ENCODE assay signal across 18 cellular contexts in genomic region chr6:33185190-33185589, GRCh38. TPM values are rescaled to one million over a fixed set of nuclear protein-coding genes. Genes with fewer than 3 reads are reported as not detected.
DNase-seq lines count a peak whose midpoint lies in the region; ATAC-seq and TF ChIP-seq lines count a peak whose summit lies in the region.
"Had no signal": no experiment of that assay in that cellular context is flagged by ENCODE, and none has a peak within 500 bp of the region (broad histone marks: within the 10 kb centered on the region; RNA-seq: fewer than 3 reads in every experiment).

No MANE protein-coding gene starts in this region.

- no peak overlapping the region for H3K27ac ChIP-seq in left ventricle myocardium inferior (replicated peaks)
- H3K27ac ChIP-seq: A549, GM23248 had no signal

- H3K4me1 Mint-ChIP-seq in activated T-helper 17 cell treated with anti-CD3 and anti-CD28 coated beads, Interleukin-2, amount 50 U/mL, for 72 hours: peaks cover 33% of the 10 kb centered on the region
- peaks cover 32% of the 10 kb centered on the region for H3K4me1 Mint-ChIP-seq in stimulated activated effector memory CD8-positive, alpha-beta T cell treated with anti-CD3 and anti-CD28 coated beads, Interleukin-12 subunit alpha, Interleukin-12 subunit beta, amount 100 ng/mL, for 72 hours

- no peaks in the 10 kb centered on the region for H3K36me3 ChIP-seq in left ventricle myocardium inferior
- H3K36me3 ChIP-seq: MG63 had no signal

- peaks cover 19% of the 10 kb centered on the region for H3K27me3 Mint-ChIP-seq in activated T-helper 17 cell treated with anti-CD3 and anti-CD28 coated beads, Interleukin-2, amount 50 U/mL, for 72 hours

- H3K4me3 Mint-ChIP-seq in activated T-helper 17 cell treated with anti-CD3 and anti-CD28 coated beads, Interleukin-2, amount 50 U/mL, for 72 hours: no peak overlapping the region
- no peak overlapping the region for H3K4me3 Mint-ChIP-seq in stimulated activated effector memory CD8-positive, alpha-beta T cell treated with anti-CD3 and anti-CD28 coated beads, Interleukin-12 subunit alpha, Interleukin-12 subunit beta, amount 100 ng/mL, for 72 hours
- H3K4me3 Mint-ChIP-seq: B cell, CD14-positive monocyte had no signal

- peaks cover 9% of the 10 kb centered on the region for H3K4me1 ChIP-seq in left ventricle myocardium inferior
- H3K4me1 ChIP-seq: A549 had no signal

- no peak for TF ChIP-seq CTCF in left ventricle myocardium inferior (IDR thresholded peaks at IDR 0.05; ENCODE audit: borderline replicate concordance)

- no peaks in the 10 kb centered on the region for H3K27me3 ChIP-seq in left ventricle myocardium inferior (ENCODE audit: low read depth)
- H3K27me3 ChIP-seq: MG63 had no signal

- no peak overlapping the region for H3K4me3 ChIP-seq in left ventricle myocardium inferior
- H3K4me3 ChIP-seq: A549, GM23248, K562, MG63 had no signal

- intact Hi-C loops in Right ventricle myocardium inferior (cut with DNase I): no loop called here
- intact Hi-C loops in left ventricle myocardium inferior (cut with micrococcal nuclease): no loop called here

- DNase-seq in Right ventricle myocardium inferior (ENCODE audit: missing footprints) (peak; percentile 15), left ventricle myocardium inferior (no peak), MV-4-11 (lab: John Stamatoyannopoulos, UW) (no peak)
- DNase-seq in stimulated activated effector memory CD8-positive, alpha-beta T cell treated with anti-CD3 and anti-CD28 coated beads, Interleukin-12 subunit alpha, Interleukin-12 subunit beta, amount 100 ng/mL, for 72 hours (ENCODE audit: low spot score in 2 of 2): no peak
- DNase-seq: GM23248, HCEC 1CT, MG63, NCI-H1048, NCI-H1417 treated with DMSO at 0.1 percent for 48 hours, NCI-H187, NCI-H446, NCI-H526 treated with DMSO at 0.1 percent for 48 hours, Right ventricle myocardium superior had no signal

- H3K9me3 ChIP-seq in left ventricle myocardium inferior (replicated peaks): no peaks in the 10 kb centered on the region
- H3K9me3 ChIP-seq: A549, MG63 had no signal

- no peak for ATAC-seq in Right ventricle myocardium inferior
- no peak for ATAC-seq in activated T-helper 17 cell treated with anti-CD3 and anti-CD28 coated beads, Interleukin-2, amount 50 U/mL, for 72 hours (replicated peaks)
- ATAC-seq in stimulated activated effector memory CD8-positive, alpha-beta T cell treated with anti-CD3 and anti-CD28 coated beads, Interleukin-12 subunit alpha, Interleukin-12 subunit beta, amount 100 ng/mL, for 72 hours: no peak
- ATAC-seq: A549, K562 had no signal

- H3K9me3 Mint-ChIP-seq in activated T-helper 17 cell treated with anti-CD3 and anti-CD28 coated beads, Interleukin-2, amount 50 U/mL, for 72 hours: peaks cover 14% of the 10 kb centered on the region
- peaks cover 13% of the 10 kb centered on the region for H3K9me3 Mint-ChIP-seq in stimulated activated effector memory CD8-positive, alpha-beta T cell treated with anti-CD3 and anti-CD28 coated beads, Interleukin-12 subunit alpha, Interleukin-12 subunit beta, amount 100 ng/mL, for 72 hours

- peak overlapping the region; percentile 65 for H3K27ac Mint-ChIP-seq in activated T-helper 17 cell treated with anti-CD3 and anti-CD28 coated beads, Interleukin-2, amount 50 U/mL, for 72 hours
- peak overlapping the region; percentile 67 for H3K27ac Mint-ChIP-seq in stimulated activated effector memory CD8-positive, alpha-beta T cell treated with anti-CD3 and anti-CD28 coated beads, Interleukin-12 subunit alpha, Interleukin-12 subunit beta, amount 100 ng/mL, for 72 hours
- H3K27ac Mint-ChIP-seq: CD14-positive monocyte had no signal

- H3K36me3 Mint-ChIP-seq in activated T-helper 17 cell treated with anti-CD3 and anti-CD28 coated beads, Interleukin-2, amount 50 U/mL, for 72 hours (ENCODE audit: low read depth): peaks cover 6% of the 10 kb centered on the region
- no peaks in the 10 kb centered on the region for H3K36me3 Mint-ChIP-seq in stimulated activated effector memory CD8-positive, alpha-beta T cell treated with anti-CD3 and anti-CD28 coated beads, Interleukin-12 subunit alpha, Interleukin-12 subunit beta, amount 100 ng/mL, for 72 hours

RNA-seq across cellular contexts. Expression of gene COL11A2, which starts 7.1 kb away (rescaled TPM):
- total RNA-seq in Right ventricle myocardium inferior (1.1 TPM), left ventricle myocardium inferior (1.3 TPM)
- total RNA-seq in activated T-helper 17 cell treated with anti-CD3 and anti-CD28 coated beads, Interleukin-2, amount 50 U/mL, for 72 hours: 1 to 10 TPM; 1.2 to 3.3 TPM

RNA-seq across cellular contexts. Expression of gene RXRB, which starts 15.3 kb away (rescaled TPM):
- total RNA-seq in Right ventricle myocardium inferior (39.3 TPM), left ventricle myocardium inferior (40.3 TPM)
- 10 to 100 TPM; 31.0 to 68.7 TPM for total RNA-seq in activated T-helper 17 cell treated with anti-CD3 and anti-CD28 coated beads, Interleukin-2, amount 50 U/mL, for 72 hours

RNA-seq across cellular contexts. Expression of gene SLC39A7, which starts 15.5 kb away (rescaled TPM):
- total RNA-seq in Right ventricle myocardium inferior (55.4 TPM), left ventricle myocardium inferior (50.5 TPM)
- 10 to 100 TPM; 50.5 to 65.0 TPM for total RNA-seq in activated T-helper 17 cell treated with anti-CD3 and anti-CD28 coated beads, Interleukin-2, amount 50 U/mL, for 72 hours

RNA-seq across cellular contexts. Expression of gene HSD17B8, which starts 19.3 kb away (rescaled TPM):
- 25.0 TPM for total RNA-seq in Right ventricle myocardium inferior
- total RNA-seq in left ventricle myocardium inferior: 18.2 TPM
- total RNA-seq in activated T-helper 17 cell treated with anti-CD3 and anti-CD28 coated beads, Interleukin-2, amount 50 U/mL, for 72 hours: 10 to 100 TPM in 1 of 2 donors, 1 to 10 TPM in 1; 3.4 to 13.1 TPM

RNA-seq across cellular contexts. Expression of gene RING1, which starts 23.1 kb away (rescaled TPM):
- 27.7 TPM for total RNA-seq in Right ventricle myocardium inferior
- total RNA-seq in left ventricle myocardium inferior: 28.4 TPM
- total RNA-seq in activated T-helper 17 cell treated with anti-CD3 and anti-CD28 coated beads, Interleukin-2, amount 50 U/mL, for 72 hours: 10 to 100 TPM; 22.7 to 25.1 TPM
